Comparison of ENCODE assay signal across 1 cellular context in the genomic region with DNA sequence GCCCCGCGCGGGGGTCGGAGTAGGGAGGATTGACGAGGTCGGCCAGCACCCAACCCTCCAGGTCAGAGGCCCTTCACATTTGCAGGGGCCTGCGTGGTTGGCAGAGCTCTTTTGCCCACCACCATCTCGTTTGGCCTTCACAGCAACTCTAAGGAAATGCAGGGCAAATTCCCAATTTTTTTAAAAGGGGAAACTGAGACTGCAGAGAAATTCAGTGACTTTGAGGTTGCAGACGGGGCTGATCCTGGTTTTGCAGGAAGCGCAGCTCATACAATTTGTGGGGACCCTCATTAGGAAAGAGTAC.
TF ChIP-seq lines count a peak whose summit lies in the region.

No MANE protein-coding gene starts in this region.

TF ChIP-seq in endothelial cell of umbilical vein, 7 proteins besides CTCF, POLR2A, EP300 and RAD21:
- no peak for TF ChIP-seq MYC (IDR thresholded peaks at IDR 0.05; ENCODE audit: low read depth, low read length)
- no peak for TF ChIP-seq JUN (IDR thresholded peaks at IDR 0.05; ENCODE audit: borderline replicate concordance, insufficient read depth, insufficient read length, low read depth)
- TF ChIP-seq EZH2 (IDR thresholded peaks at IDR 0.05; ENCODE audit: borderline replicate concordance, low read depth, low read length, severe bottlenecking): no peak
- TF ChIP-seq FOS (IDR thresholded peaks at IDR 0.05; ENCODE audit: borderline replicate concordance, insufficient read depth, low read length): no peak
- no peak for TF ChIP-seq POLR2AphosphoS5 (IDR thresholded peaks at IDR 0.05; ENCODE audit: insufficient read depth, low read depth, low read length)
- TF ChIP-seq GATA2 (IDR thresholded peaks at IDR 0.05; ENCODE audit: insufficient read depth, insufficient read length, low read depth, low read length): no peak
- TF ChIP-seq, protein P1, sequence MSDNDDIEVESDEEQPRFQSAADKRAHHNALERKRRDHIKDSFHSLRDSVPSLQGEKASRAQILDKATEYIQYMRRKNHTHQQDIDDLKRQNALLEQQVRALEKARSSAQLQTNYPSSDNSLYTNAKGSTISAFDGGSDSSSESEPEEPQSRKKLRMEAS (IDR thresholded peaks at IDR 0.05; ENCODE audit: insufficient read depth, insufficient read length): no peak
